8 cellular contexts compared by ENCODE assay signal in the genomic region with DNA sequence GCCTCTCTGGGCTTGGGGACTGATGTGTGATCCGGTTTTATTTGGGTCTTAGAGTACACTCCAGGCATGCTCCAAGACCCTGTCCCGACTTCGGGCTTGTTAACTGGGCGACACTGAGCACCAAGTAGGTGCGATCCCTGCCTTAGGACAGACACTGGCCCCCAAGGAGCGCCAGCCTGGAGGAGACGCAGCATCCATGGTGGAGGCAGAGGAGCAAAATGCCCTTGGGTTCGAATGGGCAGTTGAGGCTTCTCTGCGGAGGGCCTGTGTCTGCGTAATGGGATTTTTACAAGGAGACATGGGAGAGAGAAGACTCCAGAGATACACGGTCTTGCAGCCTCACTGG. TPM values are rescaled to one million over a fixed set of nuclear protein-coding genes. Genes with fewer than 3 reads are reported as not detected.
DNase-seq lines count a peak whose midpoint lies in the region; ATAC-seq and TF ChIP-seq lines count a peak whose summit lies in the region.

No MANE protein-coding gene starts in this region.

- TF ChIP-seq POLR2A in ovary (IDR thresholded peaks at IDR 0.05): no peak

- H3K4me3 ChIP-seq in CD8-positive, alpha-beta T cell (ENCODE audit: low read depth, low read length): peak overlapping the region; percentile 90
- H3K4me3 ChIP-seq in PC-9 (peak overlapping the region; percentile 96), epithelial cell of esophagus (ENCODE audit: low read length) (peak overlapping the region; percentile 61), ovary (peak overlapping the region; percentile 82)

- peak overlapping the region; percentile 90 for H3K27ac Mint-ChIP-seq in CD8-positive, alpha-beta T cell

- H3K9me3 ChIP-seq in CD8-positive, alpha-beta T cell (ENCODE audit: low read length): no peaks in the 10 kb centered on the region
- H3K9me3 ChIP-seq in PC-9 (ENCODE audit: insufficient read depth, low read depth) (no peaks in the 10 kb centered on the region), ovary (no peaks in the 10 kb centered on the region)

- no peak for DNase-seq in CD8-positive, alpha-beta T cell
- DNase-seq in PC-9 (no peak), epithelial cell of esophagus (ENCODE audit: low read depth) (no peak), ovary (peak; percentile 29 to 53 (median 50)), SHP77 treated with DMSO at 0.1 percent for 48 hours (lab: John Stamatoyannopoulos, UW) (no peak), foreskin melanocyte (no peak)

- H3K4me1 Mint-ChIP-seq in CD8-positive, alpha-beta T cell (ENCODE audit: low read depth): peaks cover 46% of the 10 kb centered on the region

- no peaks in the 10 kb centered on the region for H3K9me2 ChIP-seq in PC-9 (ENCODE audit: insufficient read depth)

- peak overlapping the region; percentile 95 for H2AFZ ChIP-seq in PC-9

- no peak for TF ChIP-seq CTCF in CD8-positive, alpha-beta T cell (IDR thresholded peaks at IDR 0.05)
- TF ChIP-seq CTCF in PC-9 (conservative IDR thresholded peaks at IDR 0.05) (no peak), epithelial cell of esophagus (IDR thresholded peaks at IDR 0.05; ENCODE audit: insufficient read depth, low read depth, low read length, missing control alignments) (no peak), ovary (IDR thresholded peaks at IDR 0.05) (no peak)

- TF ChIP-seq EP300 in ovary (IDR thresholded peaks at IDR 0.05): no peak

- CTCF ChIA-PET in CD8-positive, alpha-beta T cell (lab: Charles Lee): no interaction called here
- CTCF ChIA-PET in PC-9 (lab: Charles Lee): no interaction called here

- peaks cover 32% of the 10 kb centered on the region for H3K36me3 Mint-ChIP-seq in CD8-positive, alpha-beta T cell

- H3K9me3 Mint-ChIP-seq in CD8-positive, alpha-beta T cell: no peaks in the 10 kb centered on the region

- H3K27me3 Mint-ChIP-seq in CD8-positive, alpha-beta T cell (ENCODE audit: low read depth): peaks cover 8% of the 10 kb centered on the region

- POLR2A ChIA-PET in CD8-positive, alpha-beta T cell (lab: Charles Lee): interaction anchor here (2.2 kb wide), 1 partner anchor 115 kb away, joined by 8 read pairs; no protein-coding TSS in a partner anchor
- POLR2A ChIA-PET in PC-9 (lab: Charles Lee; ENCODE audit: unreplicated experiment): no interaction called here

- no peak overlapping the region for H3K27ac ChIP-seq in CD8-positive, alpha-beta T cell (ENCODE audit: low read depth, low read length)
- H3K27ac ChIP-seq in PC-9 (no peak overlapping the region; the same call in 1 of the 2 replicates), ovary (peak overlapping the region in 1 of 2 donors; percentile 99)

- H4K20me1 ChIP-seq in PC-9 (ENCODE audit: insufficient read depth): peaks cover 13% of the 10 kb centered on the region

- H3K4me3 Mint-ChIP-seq in CD8-positive, alpha-beta T cell: peak overlapping the region; percentile 77

- H3K36me3 ChIP-seq in CD8-positive, alpha-beta T cell (ENCODE audit: insufficient read depth, low read length): no peaks in the 10 kb centered on the region
- H3K36me3 ChIP-seq in PC-9 (ENCODE audit: low read depth): 0 out of 2 replicates have a peak, but pooled peaks cover 7% of the 10 kb centered on the region
- H3K36me3 ChIP-seq in ovary: no peaks in the 10 kb centered on the region

- TSS peak; percentile 58 for BruUV-seq in PC-9 (replicated peaks; lab: Mats Ljungman, UMichigan)

- WGBS in ovary, 3 donors: 90% methylated on average over 11 of the region's 11 CpGs

- peaks cover 35% of the 10 kb centered on the region for H3K79me2 ChIP-seq in PC-9 (ENCODE audit: low read depth)

- H3F3A ChIP-seq in PC-9 (ENCODE audit: insufficient read depth, low read depth): peaks cover 11% of the 10 kb centered on the region

- intact Hi-C loops in CD8-positive, alpha-beta T cell (cut with DNase I, micrococcal nuclease): loop anchor here (1.0 to 10.0 kb wide), 18 partner anchors 78 to 1815 kb away; a partner anchor contains a TSS
- intact Hi-C loops in PC-9 (cut with micrococcal nuclease; ENCODE audit: unreplicated experiment): loop anchor here (2.0 to 10.0 kb wide), 2 partner anchors 51 to 455 kb away; a partner anchor contains a TSS
- intact Hi-C loops in ovary (cut with DNase I): loop anchor here in 1 of 4 donors (5.0 kb wide), 1 partner anchor 212 kb away; no protein-coding TSS in a partner anchor

- no peaks in the 10 kb centered on the region for H3K27me3 ChIP-seq in CD8-positive, alpha-beta T cell (ENCODE audit: insufficient read depth, low read length)
- no peaks in the 10 kb centered on the region for H3K27me3 ChIP-seq in PC-9 (ENCODE audit: insufficient read depth, low read depth)
- no peaks in the 10 kb centered on the region for H3K27me3 ChIP-seq in ovary

- H3K4me1 ChIP-seq in CD8-positive, alpha-beta T cell (ENCODE audit: insufficient read depth, low read length): peaks cover 41% of the 10 kb centered on the region
- H3K4me1 ChIP-seq in PC-9 (replicated peaks; ENCODE audit: insufficient read depth): peaks cover 23% of the 10 kb centered on the region
- peaks cover 22% of the 10 kb centered on the region for H3K4me1 ChIP-seq in ovary (ENCODE audit: insufficient read depth)

- peak overlapping the region; percentile 94 for H3K4me2 ChIP-seq in PC-9

- no peak for ATAC-seq in CD8-positive, alpha-beta T cell
- ATAC-seq in GM18909 (IDR thresholded peaks at IDR 0.05; ENCODE audit: poor library complexity, unreplicated experiment) (no peak), GM18858 (IDR thresholded peaks at IDR 0.05; ENCODE audit: unreplicated experiment) (no peak)

RNA-seq across cellular contexts. Expression of a gene that starts 0.6 kb away (rescaled TPM):
- 100 to 1,000 TPM; 124 TPM for total RNA-seq in CD8-positive, alpha-beta T cell
- total RNA-seq in PC-9 (2021) (65.9 and 66.5 TPM in 2 replicates), ovary (10 to 100 TPM; 43.6 to 66.8 (median 56.7) TPM)
- polyA plus RNA-seq in ovary: 10 to 100 TPM; 41.7 to 59.2 TPM

RNA-seq across cellular contexts. Expression of a gene that starts 14.3 kb away (rescaled TPM):
- total RNA-seq in CD8-positive, alpha-beta T cell: not detected
- total RNA-seq in PC-9 (2021) (not detected in 2 replicates), ovary (not detected)
- not detected for polyA plus RNA-seq in ovary

RNA-seq across cellular contexts. Expression of a gene that starts 42.8 kb away (rescaled TPM):
- not detected for total RNA-seq in CD8-positive, alpha-beta T cell
- not detected in 2 replicates for total RNA-seq in PC-9 (2021)
- total RNA-seq in ovary: 1 to 10 TPM in 1 of 7 donors, under 1 TPM in 4, not detected in 2; 0.24 to 1.1 (median 0.43) TPM
- polyA plus RNA-seq in ovary: under 1 TPM; 0.11 to 0.22 TPM

Comparison
In these comparisons a context has a peak if more than half of its experiments do, and no peak if none do; other contexts are left out.
1. DNase-seq: peak in ovary (5 of 5); none in CD8-positive, alpha-beta T cell (0 of 7), PC-9 (0 of 2), epithelial cell of esophagus (single experiment), SHP77 treated with DMSO at 0.1 percent for 48 hours (single experiment) and foreskin melanocyte (single experiment).
2. Peak in every context shown above with its lines, with median percentiles within 50 percentile points of each other: H3K4me3 ChIP-seq.